Comparison of ENCODE assay signal across 8 cellular contexts in genomic region chr6:157762636-157763035, GRCh38.
A peak's percentile ranks its signal among the peaks of the same experiment; 100 is the strongest.
DNase-seq lines count a peak whose midpoint lies in the region; ATAC-seq and TF ChIP-seq lines count a peak whose summit lies in the region.

No MANE protein-coding gene starts in this region.

- H3K27ac ChIP-seq in Peyer's patch = peak overlapping the region in 3 of 4 donors; percentile 80 to 96 (median 81)
- H3K27ac ChIP-seq in endodermal cell (ENCODE audit: low read depth, low read length) = no peak overlapping the region

- WGBS in endodermal cell (ENCODE audit: insufficient coverage in 1 of 2, insufficient read length in 1 of 2), 2 experiments = 55 to 58% methylated on average over 5 to 7 of the region's 7 CpGs

- no peak overlapping the region for H3K4me3 ChIP-seq in Peyer's patch
- no peak overlapping the region for H3K4me3 ChIP-seq in endodermal cell (ENCODE audit: low read length)

- H3K4me3 Mint-ChIP-seq in T-helper 1 cell treated with Interleukin-12 subunit alpha and Interleukin-12 subunit beta and Interleukin-4 antibody, amounts not matched to agents 30 μg/mL and 1 μg/mL, for 36 hours = no peak overlapping the region
- no peak overlapping the region for H3K4me3 Mint-ChIP-seq in endodermal cell
- peak overlapping the region; percentile 74 for H3K4me3 Mint-ChIP-seq in stimulated activated effector memory CD8-positive, alpha-beta T cell treated with anti-CD3 and anti-CD28 coated beads, Interleukin-12 subunit alpha, Interleukin-12 subunit beta, amount 100 ng/mL, for 72 hours

- peak in 2 of 6 experiments; percentile 6 to 25 for TF ChIP-seq CTCF in Peyer's patch (IDR thresholded peaks at IDR 0.05)
- TF ChIP-seq CTCF in endodermal cell (conservative IDR thresholded peaks at IDR 0.05) = peak; percentile 52

- H3K27me3 Mint-ChIP-seq in T-helper 1 cell treated with Interleukin-12 subunit alpha and Interleukin-12 subunit beta and Interleukin-4 antibody, amounts not matched to agents 30 μg/mL and 1 μg/mL, for 36 hours (ENCODE audit: low read depth) = peaks cover 20% of the 10 kb centered on the region
- peaks cover 3% of the 10 kb centered on the region for H3K27me3 Mint-ChIP-seq in endodermal cell (ENCODE audit: insufficient read depth)

- H3K27ac Mint-ChIP-seq in T-helper 1 cell treated with Interleukin-12 subunit alpha and Interleukin-12 subunit beta and Interleukin-4 antibody, amounts not matched to agents 30 μg/mL and 1 μg/mL, for 36 hours = peak overlapping the region; percentile 23
- H3K27ac Mint-ChIP-seq in endodermal cell = peak overlapping the region; percentile 92
- H3K27ac Mint-ChIP-seq in stimulated activated effector memory CD8-positive, alpha-beta T cell treated with anti-CD3 and anti-CD28 coated beads, Interleukin-12 subunit alpha, Interleukin-12 subunit beta, amount 100 ng/mL, for 72 hours = peak overlapping the region; percentile 98

- H3K27me3 ChIP-seq in Peyer's patch = no peaks in the 10 kb centered on the region
- H3K27me3 ChIP-seq in endodermal cell (ENCODE audit: control insufficient read depth, insufficient read depth, low read length, poor library complexity, severe bottlenecking) = no peaks in the 10 kb centered on the region

- peaks cover 4% of the 10 kb centered on the region for H3K36me3 Mint-ChIP-seq in T-helper 1 cell treated with Interleukin-12 subunit alpha and Interleukin-12 subunit beta and Interleukin-4 antibody, amounts not matched to agents 30 μg/mL and 1 μg/mL, for 36 hours (ENCODE audit: low read depth)
- no peaks in the 10 kb centered on the region for H3K36me3 Mint-ChIP-seq in endodermal cell (ENCODE audit: low read depth)
- peaks cover 32% of the 10 kb centered on the region for H3K36me3 Mint-ChIP-seq in stimulated activated effector memory CD8-positive, alpha-beta T cell treated with anti-CD3 and anti-CD28 coated beads, Interleukin-12 subunit alpha, Interleukin-12 subunit beta, amount 100 ng/mL, for 72 hours

- DNase-seq in T-helper 1 cell = no peak
- DNase-seq in Peyer's patch = peak in 2 of 3 donors; percentile 61 to 75
- peak; percentile 68 for DNase-seq in endodermal cell
- DNase-seq in stimulated activated effector memory CD8-positive, alpha-beta T cell treated with anti-CD3 and anti-CD28 coated beads, Interleukin-12 subunit alpha, Interleukin-12 subunit beta, amount 100 ng/mL, for 72 hours (ENCODE audit: low spot score in 2 of 2) = no peak
- DNase-seq in NCI-H1694 treated with DMSO at 0.1 percent for 48 hours (lab: John Stamatoyannopoulos, UW) = no peak
- DNase-seq in COLO668 (lab: John Stamatoyannopoulos, UW; ENCODE audit: unreplicated experiment) = no peak

- peaks cover 61% of the 10 kb centered on the region for H3K4me1 Mint-ChIP-seq in T-helper 1 cell treated with Interleukin-12 subunit alpha and Interleukin-12 subunit beta and Interleukin-4 antibody, amounts not matched to agents 30 μg/mL and 1 μg/mL, for 36 hours (ENCODE audit: low read depth)
- H3K4me1 Mint-ChIP-seq in endodermal cell = peaks cover 33% of the 10 kb centered on the region
- H3K4me1 Mint-ChIP-seq in stimulated activated effector memory CD8-positive, alpha-beta T cell treated with anti-CD3 and anti-CD28 coated beads, Interleukin-12 subunit alpha, Interleukin-12 subunit beta, amount 100 ng/mL, for 72 hours = peaks cover 76% of the 10 kb centered on the region

- no peak for TF ChIP-seq POLR2A in Peyer's patch (IDR thresholded peaks at IDR 0.05)

- peaks cover 21 to 48% (median 39%) of the 10 kb centered on the region in 4 donors for H3K4me1 ChIP-seq in Peyer's patch
- peaks cover 7% of the 10 kb centered on the region for H3K4me1 ChIP-seq in endodermal cell (ENCODE audit: control insufficient read depth, insufficient read depth, low read length)

- ATAC-seq in stimulated activated effector memory CD8-positive, alpha-beta T cell treated with anti-CD3 and anti-CD28 coated beads, Interleukin-12 subunit alpha, Interleukin-12 subunit beta, amount 100 ng/mL, for 72 hours = no peak
- no peak for ATAC-seq in HG03342 (IDR thresholded peaks at IDR 0.05; ENCODE audit: unreplicated experiment)

- H3K9ac ChIP-seq in endodermal cell (ENCODE audit: extremely low read depth, low read length, poor library complexity, severe bottlenecking) = no peak overlapping the region

- H3K9me3 ChIP-seq in Peyer's patch (no peaks in the 10 kb centered on the region), endodermal cell (ENCODE audit: control insufficient read depth, low read length) (no peaks in the 10 kb centered on the region)

- H3K9me3 Mint-ChIP-seq in T-helper 1 cell treated with Interleukin-12 subunit alpha and Interleukin-12 subunit beta and Interleukin-4 antibody, amounts not matched to agents 30 μg/mL and 1 μg/mL, for 36 hours = no peaks in the 10 kb centered on the region
- H3K9me3 Mint-ChIP-seq in endodermal cell = peaks cover 1% of the 10 kb centered on the region
- no peaks in the 10 kb centered on the region for H3K9me3 Mint-ChIP-seq in stimulated activated effector memory CD8-positive, alpha-beta T cell treated with anti-CD3 and anti-CD28 coated beads, Interleukin-12 subunit alpha, Interleukin-12 subunit beta, amount 100 ng/mL, for 72 hours

- H3K36me3 ChIP-seq in Peyer's patch (no peaks in the 10 kb centered on the region), endodermal cell (ENCODE audit: control insufficient read depth, insufficient read depth, low read length) (no peaks in the 10 kb centered on the region)

Comparison
In these comparisons a context has a peak if more than half of its experiments do, and no peak if none do; other contexts are left out.
1. H3K27ac Mint-ChIP-seq: peak in every context shown above with its lines; median percentile 98 in stimulated activated effector memory CD8-positive, alpha-beta T cell treated with anti-CD3 and anti-CD28 coated beads, Interleukin-12 subunit alpha, Interleukin-12 subunit beta, amount 100 ng/mL, for 72 hours; 92 in endodermal cell; 23 in T-helper 1 cell treated with Interleukin-12 subunit alpha and Interleukin-12 subunit beta and Interleukin-4 antibody, amounts not matched to agents 30 μg/mL and 1 μg/mL, for 36 hours.
2. DNase-seq: peak in Peyer's patch (2 of 3) and endodermal cell (single experiment); none in T-helper 1 cell (0 of 5), stimulated activated effector memory CD8-positive, alpha-beta T cell treated with anti-CD3 and anti-CD28 coated beads, Interleukin-12 subunit alpha, Interleukin-12 subunit beta, amount 100 ng/mL, for 72 hours (0 of 2), NCI-H1694 treated with DMSO at 0.1 percent for 48 hours (single experiment) and COLO668 (single experiment).